2 cellular contexts compared by ENCODE assay signal in genomic region chr1:233613252-233614172, GRCh38.
A peak's percentile ranks its signal among the peaks of the same experiment; 100 is the strongest.
TF ChIP-seq lines count a peak whose summit lies in the region.

TSS of gene KCNK1 (plus strand) at chr1:233614106. CDS start at chr1:233614172, 66 bp downstream.

TF ChIP-seq in liver, 16 proteins besides CTCF, POLR2A, EP300 and RAD21:
- TF ChIP-seq EGR1 (IDR thresholded peaks at IDR 0.05; ENCODE audit: low read depth in 2 of 2) (no peak), JUND (IDR thresholded peaks at IDR 0.05) (no peak), RXRA (IDR thresholded peaks at IDR 0.05) (peak in 1 of 2 donors; percentile 36), HNF4A (conservative IDR thresholded peaks at IDR 0.05) (peak; percentile 36 to 45), YY1 (IDR thresholded peaks at IDR 0.05) (peak; percentile 61), GABPA (IDR thresholded peaks at IDR 0.05 in 1 of 2, conservative IDR thresholded peaks at IDR 0.05 in 1 of 2) (no peak), MAX (IDR thresholded peaks at IDR 0.05) (peak; percentile 32), HNF4G (IDR thresholded peaks at IDR 0.05) (no peak), TAF1 (conservative IDR thresholded peaks at IDR 0.05) (no peak), ATF3 (IDR thresholded peaks at IDR 0.05) (no peak), FOXA2 (IDR thresholded peaks at IDR 0.05) (no peak), FOXA1 (IDR thresholded peaks at IDR 0.05) (no peak), NR2F2 (IDR thresholded peaks at IDR 0.05) (no peak), REST (IDR thresholded peaks at IDR 0.05) (peak; percentile 75), SP1 (IDR thresholded peaks at IDR 0.05) (peak; percentile 73)
- TF ChIP-seq, protein P1, sequence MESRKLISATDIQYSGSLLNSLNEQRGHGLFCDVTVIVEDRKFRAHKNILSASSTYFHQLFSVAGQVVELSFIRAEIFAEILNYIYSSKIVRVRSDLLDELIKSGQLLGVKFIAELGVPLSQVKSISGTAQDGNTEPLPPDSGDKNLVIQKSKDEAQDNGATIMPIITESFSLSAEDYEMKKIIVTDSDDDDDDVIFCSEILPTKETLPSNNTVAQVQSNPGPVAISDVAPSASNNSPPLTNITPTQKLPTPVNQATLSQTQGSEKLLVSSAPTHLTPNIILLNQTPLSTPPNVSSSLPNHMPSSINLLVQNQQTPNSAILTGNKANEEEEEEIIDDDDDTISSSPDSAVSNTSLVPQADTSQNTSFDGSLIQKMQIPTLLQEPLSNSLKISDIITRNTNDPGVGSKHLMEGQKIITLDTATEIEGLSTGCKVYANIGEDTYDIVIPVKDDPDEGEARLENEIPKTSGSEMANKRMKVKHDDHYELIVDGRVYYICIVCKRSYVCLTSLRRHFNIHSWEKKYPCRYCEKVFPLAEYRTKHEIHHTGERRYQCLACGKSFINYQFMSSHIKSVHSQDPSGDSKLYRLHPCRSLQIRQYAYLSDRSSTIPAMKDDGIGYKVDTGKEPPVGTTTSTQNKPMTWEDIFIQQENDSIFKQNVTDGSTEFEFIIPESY (IDR thresholded peaks at IDR 0.05) = no peak

TF ChIP-seq in HepG2, 621 proteins besides CTCF, POLR2A, EP300 and RAD21 (continued from another document):
- TF ChIP-seq, protein P2, sequence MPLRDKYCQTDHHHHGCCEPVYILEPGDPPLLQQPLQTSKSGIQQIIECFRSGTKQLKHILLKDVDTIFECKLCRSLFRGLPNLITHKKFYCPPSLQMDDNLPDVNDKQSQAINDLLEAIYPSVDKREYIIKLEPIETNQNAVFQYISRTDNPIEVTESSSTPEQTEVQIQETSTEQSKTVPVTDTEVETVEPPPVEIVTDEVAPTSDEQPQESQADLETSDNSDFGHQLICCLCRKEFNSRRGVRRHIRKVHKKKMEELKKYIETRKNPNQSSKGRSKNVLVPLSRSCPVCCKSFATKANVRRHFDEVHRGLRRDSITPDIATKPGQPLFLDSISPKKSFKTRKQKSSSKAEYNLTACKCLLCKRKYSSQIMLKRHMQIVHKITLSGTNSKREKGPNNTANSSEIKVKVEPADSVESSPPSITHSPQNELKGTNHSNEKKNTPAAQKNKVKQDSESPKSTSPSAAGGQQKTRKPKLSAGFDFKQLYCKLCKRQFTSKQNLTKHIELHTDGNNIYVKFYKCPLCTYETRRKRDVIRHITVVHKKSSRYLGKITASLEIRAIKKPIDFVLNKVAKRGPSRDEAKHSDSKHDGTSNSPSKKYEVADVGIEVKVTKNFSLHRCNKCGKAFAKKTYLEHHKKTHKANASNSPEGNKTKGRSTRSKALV (CRISPR knock-in tag; IDR thresholded peaks at IDR 0.05) = no peak
- TF ChIP-seq KAT2B (IDR thresholded peaks at IDR 0.05; ENCODE audit: borderline replicate concordance, low read depth, low read length) (no peak), SYNCRIP (IDR thresholded peaks at IDR 0.05; ENCODE audit: insufficient read depth, low read depth, low read length) (no peak), MXD4 (CRISPR knock-in tag; IDR thresholded peaks at IDR 0.05) (no peak), ZSCAN29 (CRISPR knock-in tag; conservative IDR thresholded peaks at IDR 0.05) (no peak), PTBP1 (IDR thresholded peaks at IDR 0.05; ENCODE audit: low read depth, low read length, poor library complexity, severe bottlenecking) (no peak), IKZF1 (IDR thresholded peaks at IDR 0.05) (no peak), FLYWCH1 (CRISPR knock-in tag; IDR thresholded peaks at IDR 0.05) (no peak), MLLT10 (CRISPR knock-in tag; IDR thresholded peaks at IDR 0.05) (no peak), HNF4G (IDR thresholded peaks at IDR 0.05; ENCODE audit: borderline replicate concordance, low read depth, low read length) (no peak), HNF4G (CRISPR knock-in tag; IDR thresholded peaks at IDR 0.05; ENCODE audit: borderline replicate concordance, low read depth) (no peak), KDM6A (CRISPR knock-in tag; IDR thresholded peaks at IDR 0.05; ENCODE audit: low read depth) (no peak)
- TF ChIP-seq, protein P3, sequence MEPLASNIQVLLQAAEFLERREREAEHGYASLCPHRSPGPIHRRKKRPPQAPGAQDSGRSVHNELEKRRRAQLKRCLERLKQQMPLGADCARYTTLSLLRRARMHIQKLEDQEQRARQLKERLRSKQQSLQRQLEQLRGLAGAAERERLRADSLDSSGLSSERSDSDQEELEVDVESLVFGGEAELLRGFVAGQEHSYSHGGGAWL (CRISPR knock-in tag; IDR thresholded peaks at IDR 0.05) = no peak
- TF ChIP-seq, protein P4, sequence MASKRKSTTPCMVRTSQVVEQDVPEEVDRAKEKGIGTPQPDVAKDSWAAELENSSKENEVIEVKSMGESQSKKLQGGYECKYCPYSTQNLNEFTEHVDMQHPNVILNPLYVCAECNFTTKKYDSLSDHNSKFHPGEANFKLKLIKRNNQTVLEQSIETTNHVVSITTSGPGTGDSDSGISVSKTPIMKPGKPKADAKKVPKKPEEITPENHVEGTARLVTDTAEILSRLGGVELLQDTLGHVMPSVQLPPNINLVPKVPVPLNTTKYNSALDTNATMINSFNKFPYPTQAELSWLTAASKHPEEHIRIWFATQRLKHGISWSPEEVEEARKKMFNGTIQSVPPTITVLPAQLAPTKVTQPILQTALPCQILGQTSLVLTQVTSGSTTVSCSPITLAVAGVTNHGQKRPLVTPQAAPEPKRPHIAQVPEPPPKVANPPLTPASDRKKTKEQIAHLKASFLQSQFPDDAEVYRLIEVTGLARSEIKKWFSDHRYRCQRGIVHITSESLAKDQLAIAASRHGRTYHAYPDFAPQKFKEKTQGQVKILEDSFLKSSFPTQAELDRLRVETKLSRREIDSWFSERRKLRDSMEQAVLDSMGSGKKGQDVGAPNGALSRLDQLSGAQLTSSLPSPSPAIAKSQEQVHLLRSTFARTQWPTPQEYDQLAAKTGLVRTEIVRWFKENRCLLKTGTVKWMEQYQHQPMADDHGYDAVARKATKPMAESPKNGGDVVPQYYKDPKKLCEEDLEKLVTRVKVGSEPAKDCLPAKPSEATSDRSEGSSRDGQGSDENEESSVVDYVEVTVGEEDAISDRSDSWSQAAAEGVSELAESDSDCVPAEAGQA (IDR thresholded peaks at IDR 0.05; ENCODE audit: low read depth) = no peak
- TF ChIP-seq, protein P4 (CRISPR knock-in tag; IDR thresholded peaks at IDR 0.05; ENCODE audit: borderline replicate concordance) = no peak
- TF ChIP-seq, protein P5, sequence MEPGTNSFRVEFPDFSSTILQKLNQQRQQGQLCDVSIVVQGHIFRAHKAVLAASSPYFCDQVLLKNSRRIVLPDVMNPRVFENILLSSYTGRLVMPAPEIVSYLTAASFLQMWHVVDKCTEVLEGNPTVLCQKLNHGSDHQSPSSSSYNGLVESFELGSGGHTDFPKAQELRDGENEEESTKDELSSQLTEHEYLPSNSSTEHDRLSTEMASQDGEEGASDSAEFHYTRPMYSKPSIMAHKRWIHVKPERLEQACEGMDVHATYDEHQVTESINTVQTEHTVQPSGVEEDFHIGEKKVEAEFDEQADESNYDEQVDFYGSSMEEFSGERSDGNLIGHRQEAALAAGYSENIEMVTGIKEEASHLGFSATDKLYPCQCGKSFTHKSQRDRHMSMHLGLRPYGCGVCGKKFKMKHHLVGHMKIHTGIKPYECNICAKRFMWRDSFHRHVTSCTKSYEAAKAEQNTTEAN (CRISPR knock-in tag; conservative IDR thresholded peaks at IDR 0.05) = no peak
- TF ChIP-seq, protein P6, sequence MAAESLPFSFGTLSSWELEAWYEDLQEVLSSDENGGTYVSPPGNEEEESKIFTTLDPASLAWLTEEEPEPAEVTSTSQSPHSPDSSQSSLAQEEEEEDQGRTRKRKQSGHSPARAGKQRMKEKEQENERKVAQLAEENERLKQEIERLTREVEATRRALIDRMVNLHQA (CRISPR knock-in tag; IDR thresholded peaks at IDR 0.05) = no peak
